Comparison of ENCODE assay signal across 4 cellular contexts in genomic region chr4:166274775-166275174, GRCh38.
TF ChIP-seq lines count a peak whose summit lies in the region.

No MANE protein-coding gene starts in this region.

TF ChIP-seq in SK-N-SH, 30 proteins besides CTCF, POLR2A, EP300 and RAD21 (continues in another document):
- TF ChIP-seq MXI1 (IDR thresholded peaks at IDR 0.05; ENCODE audit: low read depth, low read length), result no peak
- no peak for TF ChIP-seq POLR2AphosphoS5 (IDR thresholded peaks at IDR 0.05; ENCODE audit: low read depth, low read length)
- TF ChIP-seq RFX5 (IDR thresholded peaks at IDR 0.05; ENCODE audit: low read length), result no peak
- TF ChIP-seq PBX3 (IDR thresholded peaks at IDR 0.05), result no peak
- no peak for TF ChIP-seq RXRA (IDR thresholded peaks at IDR 0.05; ENCODE audit: borderline replicate concordance, low read depth)
- no peak for TF ChIP-seq SIN3A (IDR thresholded peaks at IDR 0.05; ENCODE audit: borderline replicate concordance, low read depth, low read length)
- TF ChIP-seq GABPA (IDR thresholded peaks at IDR 0.05; ENCODE audit: low read depth), result no peak
- no peak for TF ChIP-seq GATA2 (CRISPR knock-in tag; IDR thresholded peaks at IDR 0.05)
- no peak for TF ChIP-seq FOSL2 (IDR thresholded peaks at IDR 0.05; ENCODE audit: borderline replicate concordance, low read depth)
- no peak for TF ChIP-seq IRF3 (IDR thresholded peaks at IDR 0.05; ENCODE audit: low read depth, low read length)
- no peak for TF ChIP-seq TCF12 (IDR thresholded peaks at IDR 0.05)

TF ChIP-seq in SK-N-SH treated with all-trans-retinoic acid at 6 μM for 48 hours, 23 proteins besides CTCF, POLR2A, EP300 and RAD21 (continued from another document):
- TF ChIP-seq TSHZ2 (CRISPR knock-in tag; IDR thresholded peaks at IDR 0.05), result no peak
- no peak for TF ChIP-seq BACH2 (CRISPR knock-in tag; IDR thresholded peaks at IDR 0.05; ENCODE audit: borderline replicate concordance)
- no peak for TF ChIP-seq ESRRG (CRISPR knock-in tag; IDR thresholded peaks at IDR 0.05)
- no peak for TF ChIP-seq ZNF565 (CRISPR knock-in tag; conservative IDR thresholded peaks at IDR 0.05; ENCODE audit: low read depth)
- TF ChIP-seq CREB5 (CRISPR knock-in tag; IDR thresholded peaks at IDR 0.05; ENCODE audit: low read depth), result no peak
- no peak for TF ChIP-seq PATZ1 (CRISPR knock-in tag; IDR thresholded peaks at IDR 0.05; ENCODE audit: borderline replicate concordance)
- no peak for TF ChIP-seq RARB (CRISPR knock-in tag; IDR thresholded peaks at IDR 0.05)
TF ChIP-seq in SK-N-SH treated with all-trans-retinoic acid at 6 μM for 48 hours: peak in this region for 0.

TF ChIP-seq in A549, 52 proteins besides CTCF, POLR2A, EP300 and RAD21:
- TF ChIP-seq MAZ (IDR thresholded peaks at IDR 0.05; ENCODE audit: borderline replicate concordance, low read depth, low read length), result no peak
- no peak for TF ChIP-seq HES2 (IDR thresholded peaks at IDR 0.05)
- TF ChIP-seq HOXA7 (CRISPR knock-in tag; IDR thresholded peaks at IDR 0.05), result no peak
- no peak for TF ChIP-seq PHF8 (IDR thresholded peaks at IDR 0.05; ENCODE audit: borderline replicate concordance, low read depth)
- no peak for TF ChIP-seq TP53 (CRISPR knock-in tag; IDR thresholded peaks at IDR 0.05)
- no peak for TF ChIP-seq REST (IDR thresholded peaks at IDR 0.05)
- TF ChIP-seq MAX (IDR thresholded peaks at IDR 0.05), result no peak
- TF ChIP-seq ZFP36 (IDR thresholded peaks at IDR 0.05; ENCODE audit: borderline replicate concordance, partially characterized antibody), result no peak
- no peak for TF ChIP-seq CHD4 (IDR thresholded peaks at IDR 0.05; ENCODE audit: borderline replicate concordance)
- TF ChIP-seq MYC (IDR thresholded peaks at IDR 0.05; ENCODE audit: borderline replicate concordance, low read length), result no peak
- no peak for TF ChIP-seq RCOR1 (IDR thresholded peaks at IDR 0.05; ENCODE audit: low read depth, low read length)
- no peak for TF ChIP-seq PBX3 (IDR thresholded peaks at IDR 0.05)
- no peak for TF ChIP-seq E2F6 (IDR thresholded peaks at IDR 0.05; ENCODE audit: borderline replicate concordance, low read depth)

TF ChIP-seq in H1, 55 proteins besides CTCF, POLR2A, EP300 and RAD21:
- no peak for TF ChIP-seq FOSL1 (IDR thresholded peaks at IDR 0.05; ENCODE audit: insufficient read depth, low read depth, low read length)
- TF ChIP-seq CEBPB (IDR thresholded peaks at IDR 0.05; ENCODE audit: low read depth, low read length), result peak; percentile 54; the same call in 1 of the 2 replicates
